In the genomic region with DNA sequence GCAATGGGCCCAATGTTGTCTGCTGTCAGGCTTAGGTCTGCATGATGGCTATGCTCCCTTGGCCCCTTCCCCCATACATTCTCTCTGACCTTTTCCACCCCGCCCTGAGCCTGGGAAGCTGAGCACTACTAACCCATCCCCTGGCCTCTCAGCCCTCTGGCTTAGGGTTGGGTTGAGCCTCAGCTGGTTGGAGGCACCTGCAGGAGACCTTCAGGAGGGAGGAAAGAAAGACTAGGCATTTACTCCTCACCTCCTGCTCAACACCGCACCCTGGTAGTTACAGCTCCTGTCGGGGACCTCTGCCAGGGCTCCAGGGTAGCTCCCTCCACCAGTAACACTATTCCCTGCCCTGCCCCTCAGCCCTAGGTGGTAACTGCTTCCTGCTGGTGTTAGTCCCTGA, we compare ENCODE assay signal across 22 cellular contexts.
DNase-seq lines count a peak whose midpoint lies in the region; ATAC-seq, FAIRE-seq and TF ChIP-seq lines count a peak whose summit lies in the region.
"Had no signal": no experiment of that assay in that cellular context is flagged by ENCODE, and none has a peak within 500 bp of the region (broad histone marks: within the 10 kb centered on the region; RNA-seq: fewer than 3 reads in every experiment).

No MANE protein-coding gene starts in this region.

- H3K4me3 Mint-ChIP-seq in natural killer cell treated with Interleukin-12 subunit alpha and Interleukin-12 subunit beta and Interleukin-15 and Interleukin-18, amount 100 ng/mL, for 72 hours = no peak overlapping the region
- no peak overlapping the region for H3K4me3 Mint-ChIP-seq in natural killer cell
- no peak overlapping the region for H3K4me3 Mint-ChIP-seq in stimulated activated memory B cell treated with anti-CD40 and anti-IgM and Interleukin-4, amounts not matched to agents 10 μg/mL and 1 μg/mL and 100 μg/mL, for 72 hours
- no peak overlapping the region for H3K4me3 Mint-ChIP-seq in immature natural killer cell
- H3K4me3 Mint-ChIP-seq: CD14-positive monocyte; CD4-positive, alpha-beta memory T cell had no signal

- no peak overlapping the region for H3K27ac Mint-ChIP-seq in natural killer cell treated with Interleukin-12 subunit alpha and Interleukin-12 subunit beta and Interleukin-15 and Interleukin-18, amount 100 ng/mL, for 72 hours
- H3K27ac Mint-ChIP-seq in natural killer cell = no peak overlapping the region
- H3K27ac Mint-ChIP-seq in stimulated activated memory B cell treated with anti-CD40 and anti-IgM and Interleukin-4, amounts not matched to agents 10 μg/mL and 1 μg/mL and 100 μg/mL, for 72 hours = no peak overlapping the region
- no peak overlapping the region for H3K27ac Mint-ChIP-seq in immature natural killer cell
- H3K27ac Mint-ChIP-seq: CD4-positive, alpha-beta memory T cell had no signal

- no peak overlapping the region for H3K9ac ChIP-seq in kidney (ENCODE audit: low read length in 2 of 2)
- no peak overlapping the region for H3K9ac ChIP-seq in SK-N-SH
- no peak overlapping the region for H3K9ac ChIP-seq in smooth muscle cell (ENCODE audit: low read depth)

- ATAC-seq in natural killer cell treated with Interleukin-12 subunit alpha and Interleukin-12 subunit beta and Interleukin-15 and Interleukin-18, amount 100 ng/mL, for 72 hours = peak; percentile 22 to 32
- no peak for ATAC-seq in natural killer cell
- peak; percentile 42 for ATAC-seq in stimulated activated memory B cell treated with anti-CD40 and anti-IgM and Interleukin-4, amounts not matched to agents 10 μg/mL and 1 μg/mL and 100 μg/mL, for 72 hours
- peak; percentile 17 for ATAC-seq in aorta (ENCODE audit: low FRiP score)

- CTCF ChIA-PET in SK-N-SH (lab: Yijun Ruan, JAX) = interaction anchor here (1.0 to 1.6 kb wide), 2 partner anchors 59 to 196 kb away, joined by 3 to 4 read pairs; no protein-coding TSS in a partner anchor

- peak; percentile 41 for DNase-seq in natural killer cell treated with Interleukin-12 subunit alpha and Interleukin-12 subunit beta and Interleukin-15 and Interleukin-18, amount 100 ng/mL, for 72 hours (ENCODE audit: low spot score)
- no peak for DNase-seq in natural killer cell
- DNase-seq in kidney = peak; percentile 35
- DNase-seq in aorta = no peak
- no peak for DNase-seq in SK-N-SH
- DNase-seq in smooth muscle cell (lab: John Stamatoyannopoulos, UW; ENCODE audit: unreplicated experiment) = no peak
- no peak for DNase-seq in immature natural killer cell
- DNase-seq: AML-193; CD4-positive, alpha-beta memory T cell; DMS153; DMS79; GDM1; GOT3; IMR-90 had no signal

- H3K27me3 ChIP-seq in aorta (ENCODE audit: control insufficient read depth in 1 of 2, insufficient read depth in 2 of 2, low read length in 1 of 2) (no peaks in the 10 kb centered on the region), SK-N-SH (ENCODE audit: insufficient read depth) (no peaks in the 10 kb centered on the region), smooth muscle cell (ENCODE audit: low read depth) (peaks cover 3% of the 10 kb centered on the region)

- POLR2A ChIA-PET in SK-N-SH (lab: Yijun Ruan, JAX) = no interaction called here

- no peak overlapping the region for H2AFZ ChIP-seq in SK-N-SH (ENCODE audit: low read depth)
- H2AFZ ChIP-seq in smooth muscle cell (ENCODE audit: low read depth) = no peak overlapping the region

- no peak for TF ChIP-seq RAD21 in SK-N-SH (IDR thresholded peaks at IDR 0.05; ENCODE audit: low read length)

- no peaks in the 10 kb centered on the region for H3K9me3 Mint-ChIP-seq in natural killer cell treated with Interleukin-12 subunit alpha and Interleukin-12 subunit beta and Interleukin-15 and Interleukin-18, amount 100 ng/mL, for 72 hours
- H3K9me3 Mint-ChIP-seq in natural killer cell (no peaks in the 10 kb centered on the region), immature natural killer cell (no peaks in the 10 kb centered on the region)
- peaks cover 3% of the 10 kb centered on the region for H3K9me3 Mint-ChIP-seq in stimulated activated memory B cell treated with anti-CD40 and anti-IgM and Interleukin-4, amounts not matched to agents 10 μg/mL and 1 μg/mL and 100 μg/mL, for 72 hours

- peaks cover 0 to 10% of the 10 kb centered on the region in 2 donors for H3K4me1 Mint-ChIP-seq in natural killer cell treated with Interleukin-12 subunit alpha and Interleukin-12 subunit beta and Interleukin-15 and Interleukin-18, amount 100 ng/mL, for 72 hours (ENCODE audit: low read depth in 2 of 2)
- peaks cover 12 to 13% of the 10 kb centered on the region in 2 donors for H3K4me1 Mint-ChIP-seq in natural killer cell
- no peaks in the 10 kb centered on the region for H3K4me1 Mint-ChIP-seq in stimulated activated memory B cell treated with anti-CD40 and anti-IgM and Interleukin-4, amounts not matched to agents 10 μg/mL and 1 μg/mL and 100 μg/mL, for 72 hours
- H3K4me1 Mint-ChIP-seq in immature natural killer cell = no peaks in the 10 kb centered on the region
- H3K4me1 Mint-ChIP-seq: CD4-positive, alpha-beta memory T cell had no signal

- H3K27ac ChIP-seq in kidney (ENCODE audit: low read depth in 2 of 2, low read length in 2 of 2) (peak overlapping the region in 1 of 2 donors; percentile 36), aorta (ENCODE audit: low read depth in 1 of 2, low read length in 2 of 2) (no peak overlapping the region), SK-N-SH (ENCODE audit: low read depth in 2 of 2, low read length in 1 of 2) (no peak overlapping the region; a peak in 1 of 4 replicates), smooth muscle cell (ENCODE audit: low read depth) (no peak overlapping the region)
- H3K27ac ChIP-seq: 22Rv1, A549 had no signal

- H3K79me2 ChIP-seq in SK-N-SH (ENCODE audit: insufficient read depth) (no peaks in the 10 kb centered on the region), smooth muscle cell (ENCODE audit: low read depth) (no peaks in the 10 kb centered on the region)

- peaks cover 11% of the 10 kb centered on the region in 2 donors for H3K27me3 Mint-ChIP-seq in natural killer cell treated with Interleukin-12 subunit alpha and Interleukin-12 subunit beta and Interleukin-15 and Interleukin-18, amount 100 ng/mL, for 72 hours
- H3K27me3 Mint-ChIP-seq in natural killer cell (ENCODE audit: low read depth in 2 of 2) (peaks cover 3 to 6% of the 10 kb centered on the region in 2 donors), immature natural killer cell (ENCODE audit: low read depth in 3 of 3) (peaks cover 1 to 4% (median 3%) of the 10 kb centered on the region in 3 donors)
- H3K27me3 Mint-ChIP-seq in stimulated activated memory B cell treated with anti-CD40 and anti-IgM and Interleukin-4, amounts not matched to agents 10 μg/mL and 1 μg/mL and 100 μg/mL, for 72 hours = no peaks in the 10 kb centered on the region

- TF ChIP-seq EP300 in SK-N-SH (IDR thresholded peaks at IDR 0.05; ENCODE audit: borderline replicate concordance in 1 of 2, low read depth in 1 of 2, low read length in 1 of 2) = no peak

- intact Hi-C loops in natural killer cell (cut with micrococcal nuclease) (no loop called here), kidney (cut with DNase I) (no loop called here), aorta (cut with DNase I) (no loop called here)

- H3K9me3 ChIP-seq in kidney (ENCODE audit: control insufficient read depth in 1 of 2, low read length in 2 of 2) (no peaks in the 10 kb centered on the region), aorta (ENCODE audit: control insufficient read depth, low read length) (no peaks in the 10 kb centered on the region), SK-N-SH (no peaks in the 10 kb centered on the region), smooth muscle cell (replicated peaks; ENCODE audit: low read depth) (no peaks in the 10 kb centered on the region)
- H3K9me3 ChIP-seq: A549, HAP-1 had no signal

- H4K20me1 ChIP-seq in SK-N-SH (ENCODE audit: insufficient read depth) (no peaks in the 10 kb centered on the region), smooth muscle cell (ENCODE audit: low read depth) (no peaks in the 10 kb centered on the region)

- H3K36me3 Mint-ChIP-seq in natural killer cell treated with Interleukin-12 subunit alpha and Interleukin-12 subunit beta and Interleukin-15 and Interleukin-18, amount 100 ng/mL, for 72 hours = no peaks in the 10 kb centered on the region
- H3K36me3 Mint-ChIP-seq in natural killer cell (no peaks in the 10 kb centered on the region), immature natural killer cell (no peaks in the 10 kb centered on the region)
- H3K36me3 Mint-ChIP-seq in stimulated activated memory B cell treated with anti-CD40 and anti-IgM and Interleukin-4, amounts not matched to agents 10 μg/mL and 1 μg/mL and 100 μg/mL, for 72 hours = no peaks in the 10 kb centered on the region
- H3K36me3 Mint-ChIP-seq: CD14-positive monocyte; CD4-positive, alpha-beta memory T cell had no signal

- no peaks in the 10 kb centered on the region for H3F3A ChIP-seq in SK-N-SH (replicated peaks; ENCODE audit: insufficient read depth)
- no peaks in the 10 kb centered on the region for H3F3A ChIP-seq in smooth muscle cell (ENCODE audit: low read depth)

- 69 to 86% methylated on average over 3 of the region's 3 CpGs for WGBS in aorta, 2 donors
- WGBS in SK-N-SH (ENCODE audit: low lambda C conversion rate) = 40% methylated on average over 3 of the region's 3 CpGs
- 74% methylated on average over 3 of the region's 3 CpGs for WGBS in smooth muscle cell (ENCODE audit: low lambda C conversion rate)

- no peak for FAIRE-seq in kidney (lab: Jason Lieb, UNC)
- FAIRE-seq: A549, GM12892, GM18507, HTR-8/SVneo had no signal

- H3K36me3 ChIP-seq in kidney (ENCODE audit: control insufficient read depth in 1 of 2, insufficient read depth in 2 of 2, low read length in 2 of 2) (no peaks in the 10 kb centered on the region), aorta (ENCODE audit: control insufficient read depth in 1 of 2, insufficient read depth in 2 of 2, low read length in 1 of 2) (no peaks in the 10 kb centered on the region), SK-N-SH (replicated peaks in 1 of 2; ENCODE audit: control insufficient read depth in 1 of 2, insufficient read depth in 2 of 2, low read length in 1 of 2) (no peaks in the 10 kb centered on the region), smooth muscle cell (ENCODE audit: low read depth) (no peaks in the 10 kb centered on the region)
- H3K36me3 ChIP-seq: HAP-1 had no signal

- H3K9me2 ChIP-seq in SK-N-SH = no peaks in the 10 kb centered on the region

- H3K4me2 ChIP-seq in SK-N-SH (no peak overlapping the region), smooth muscle cell (no peak overlapping the region)
- H3K4me2 ChIP-seq: A549 had no signal

- no peak overlapping the region for H3K4me3 ChIP-seq in kidney (ENCODE audit: low read length in 2 of 2)
- H3K4me3 ChIP-seq in aorta (ENCODE audit: low read length in 2 of 2) = no peak overlapping the region
- H3K4me3 ChIP-seq in SK-N-SH (ENCODE audit: low read depth in 2 of 2, low read length in 1 of 2) = no peak overlapping the region
- no peak overlapping the region for H3K4me3 ChIP-seq in smooth muscle cell
- H3K4me3 ChIP-seq: A549, HAP-1 had no signal

- H3K4me1 ChIP-seq in kidney (ENCODE audit: control insufficient read depth in 1 of 2, insufficient read depth in 1 of 2, low read depth in 1 of 2, low read length in 2 of 2) (peaks cover 33 to 62% of the 10 kb centered on the region in 2 donors), aorta (ENCODE audit: control insufficient read depth in 1 of 2, insufficient read depth in 2 of 2, low read length in 2 of 2) (no peaks in the 10 kb centered on the region), SK-N-SH (ENCODE audit: control insufficient read depth in 1 of 2, insufficient read depth in 2 of 2, low read depth in 1 of 2, low read length in 1 of 2) (peaks cover 0 to 16% of the 10 kb centered on the region in 2 experiments; a peak in 2 of 4 replicates), smooth muscle cell (ENCODE audit: low read depth) (no peaks in the 10 kb centered on the region)
- H3K4me1 ChIP-seq: A549, HAP-1 had no signal

- TF ChIP-seq CTCF in natural killer cell (IDR thresholded peaks at IDR 0.05) (no peak), kidney (IDR thresholded peaks at IDR 0.05; ENCODE audit: borderline replicate concordance, extremely low read depth, insufficient read depth) (no peak), SK-N-SH (IDR thresholded peaks at IDR 0.05) (no peak), smooth muscle cell (IDR thresholded peaks at IDR 0.05; ENCODE audit: borderline replicate concordance, insufficient read depth, poor library complexity, severe bottlenecking) (no peak)

Comparison
In these comparisons a context has a peak if more than half of its experiments do, and no peak if none do; other contexts are left out.
1. ATAC-seq: peak in natural killer cell treated with Interleukin-12 subunit alpha and Interleukin-12 subunit beta and Interleukin-15 and Interleukin-18, amount 100 ng/mL, for 72 hours (2 of 2), stimulated activated memory B cell treated with anti-CD40 and anti-IgM and Interleukin-4, amounts not matched to agents 10 μg/mL and 1 μg/mL and 100 μg/mL, for 72 hours (single experiment) and aorta (single experiment); none in natural killer cell (0 of 3).
2. DNase-seq: peak in natural killer cell treated with Interleukin-12 subunit alpha and Interleukin-12 subunit beta and Interleukin-15 and Interleukin-18, amount 100 ng/mL, for 72 hours (single experiment) and kidney (single experiment); none in natural killer cell (single experiment), aorta (0 of 2), SK-N-SH (single experiment), smooth muscle cell (single experiment) and immature natural killer cell (0 of 3).